ENCODE assay signal across 9 cellular contexts in the genomic region with DNA sequence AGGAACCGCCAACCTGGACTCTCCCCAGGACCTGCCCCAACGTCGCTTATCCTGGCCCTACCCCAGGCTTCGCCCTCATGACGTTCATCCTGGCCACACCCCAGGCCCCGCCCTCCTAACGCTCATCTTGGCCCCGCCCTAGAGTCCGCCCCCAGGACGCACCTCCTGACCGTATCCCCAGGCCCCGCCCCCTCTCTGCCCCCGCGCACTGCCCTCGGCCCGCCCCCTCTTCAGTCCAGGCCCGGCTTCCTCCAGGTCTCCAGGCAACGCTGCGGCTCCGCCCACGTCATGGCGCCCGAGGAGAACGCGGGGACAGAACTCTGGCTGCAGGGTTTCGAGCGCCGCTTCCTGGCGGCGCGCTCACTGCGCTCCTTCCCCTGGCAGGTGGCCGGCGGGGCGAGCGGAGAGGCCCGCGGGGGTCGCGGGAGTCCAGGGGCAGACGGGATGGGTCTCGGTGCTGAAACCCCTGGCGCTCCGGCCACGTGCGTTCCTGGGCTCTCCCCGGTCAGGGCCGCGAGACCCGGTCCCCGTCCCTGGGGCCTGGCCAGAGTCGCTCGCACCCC. TPM values are rescaled to one million over a fixed set of nuclear protein-coding genes. Genes with fewer than 3 reads are reported as not detected.
DNase-seq lines count a peak whose midpoint lies in the region; ATAC-seq and TF ChIP-seq lines count a peak whose summit lies in the region.
"Not testable (repeated sequence)": the region's sequence is repeated elsewhere in the genome, so short reads cannot be mapped to it uniquely, and the experiment has no call there.
"Had no signal": no experiment of that assay in that cellular context is flagged by ENCODE, and none has a peak within 500 bp of the region (broad histone marks: within the 10 kb centered on the region; RNA-seq: fewer than 3 reads in every experiment).

No MANE protein-coding gene starts in this region.

- ATAC-seq in GM21576 (IDR thresholded peaks at IDR 0.05; ENCODE audit: unreplicated experiment) (peak; percentile 98), mucosa of descending colon (peak; percentile 100)

- intact Hi-C loops in mucosa of descending colon (cut with DNase I, micrococcal nuclease) = not testable (repeated sequence)

- H3K36me3 ChIP-seq in BLaER1; mucosa of descending colon (ENCODE audit: low read depth): not testable (repeated sequence)

- H3K4me3 ChIP-seq in BLaER1 (peak overlapping the region; percentile 80), fibroblast of mammary gland (ENCODE audit: control insufficient read depth, low read depth, low read length) (peak overlapping the region; percentile 65), mucosa of descending colon (peak overlapping the region; percentile 54)

- H3K27me3 ChIP-seq in BLaER1 = not testable (repeated sequence)

- H3K4me1 ChIP-seq in BLaER1; mucosa of descending colon (ENCODE audit: low read depth): not testable (repeated sequence)

- not testable (repeated sequence) for TF ChIP-seq CTCF in fibroblast of mammary gland (conservative IDR thresholded peaks at IDR 0.05; ENCODE audit: control insufficient read depth, insufficient read depth, low read depth, low read length); mucosa of descending colon (IDR thresholded peaks at IDR 0.05)

- H3K9ac ChIP-seq in BLaER1 = peak overlapping the region; percentile 88

- not testable (repeated sequence) for H3K9me3 ChIP-seq in BLaER1, mucosa of descending colon

- peak overlapping the region; percentile 89 for H3K4me2 ChIP-seq in BLaER1

- peak; percentile 88 for DNase-seq in MV-4-11 (lab: John Stamatoyannopoulos, UW)
- DNase-seq in SKM-1 (lab: John Stamatoyannopoulos, UW; ENCODE audit: unreplicated experiment) = peak; percentile 86
- DNase-seq in activated naive CD4-positive, alpha-beta T cell (lab: John Stamatoyannopoulos, UW) = peak; percentile 86 to 96 (median 91)
- peak; percentile 99 for DNase-seq in fibroblast of mammary gland (ENCODE audit: low read depth)
- peak; percentile 98 to 100 (median 100) for DNase-seq in mucosa of descending colon
- peak; percentile 91 for DNase-seq in stimulated activated CD8-positive, alpha-beta memory T cell treated with anti-CD3 and anti-CD28 coated beads, Interleukin-12 subunit alpha, Interleukin-12 subunit beta, amount 100 ng/mL, for 1 hour (ENCODE audit: low read depth)

- not testable (repeated sequence) for H4K20me1 ChIP-seq in BLaER1

- H3K27ac ChIP-seq in BLaER1 = peak overlapping the region; percentile 89

RNA-seq across cellular contexts. Expression of gene FAM90A26, which starts 17.1 kb away (rescaled TPM):
- not detected for total RNA-seq in mucosa of descending colon
- total RNA-seq: SJCRH30 had no signal

RNA-seq across cellular contexts. Expression of gene USP17L10, which starts 57.4 kb away (rescaled TPM):
- total RNA-seq in mucosa of descending colon = not detected
- total RNA-seq: SJCRH30 had no signal

Comparison
In these comparisons a context has a peak if more than half of its experiments do, and no peak if none do; other contexts are left out.
1. Peak in every context shown above with its lines: DNase-seq, ATAC-seq, H3K4me3 ChIP-seq and H3K27ac ChIP-seq.